ENCODE assay signal across 33 cellular contexts in the genomic region with DNA sequence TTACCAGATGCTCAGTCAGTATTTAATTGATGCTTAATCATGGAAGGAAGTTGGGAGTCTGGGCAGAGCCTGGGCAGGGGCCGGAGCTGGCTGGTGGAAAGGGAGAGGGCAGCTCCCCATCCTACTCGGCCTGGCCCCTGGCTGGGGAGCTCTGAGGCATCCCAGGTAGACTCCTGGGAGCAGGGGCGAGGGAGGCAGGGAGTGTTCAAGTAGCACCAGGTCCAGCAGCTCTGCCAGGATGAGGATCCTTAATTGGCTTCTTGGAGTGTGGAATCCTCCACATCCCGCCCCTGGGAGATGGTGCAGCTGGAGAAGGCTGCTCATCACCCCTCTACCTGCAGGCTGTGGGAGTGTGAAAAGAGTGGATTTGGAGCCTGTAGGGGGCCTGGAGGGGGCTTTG. TPM values are rescaled to one million over a fixed set of nuclear protein-coding genes. Genes with fewer than 3 reads are reported as not detected.
"Had no signal": no experiment of that assay in that cellular context is flagged by ENCODE, and none has a peak within 500 bp of the region (broad histone marks: within the 10 kb centered on the region; RNA-seq: fewer than 3 reads in every experiment).

No MANE protein-coding gene starts in this region.

- ATAC-seq: activated CD8-positive, alpha-beta T cell treated with anti-CD3 and anti-CD28 coated beads, Interleukin-2, amount 10 ng/mL, durations not matched to agents 7 days and 5 days; activated naive CD4-positive, alpha-beta T cell treated with anti-CD3 and anti-CD28 coated beads, Interleukin-2, amount 50 U/mL, for 72 hours; body of pancreas had no signal

- H3K4me1 ChIP-seq: adrenal gland, body of pancreas, breast epithelium, Peyer's patch, SJSA1 had no signal

- DNase-seq: activated CD4-positive, alpha-beta T cell treated with anti-CD3 and anti-CD28 coated beads, Interleukin-2, amount 10 ng/mL, durations not matched to agents 24 days and 14 days; activated CD4-positive, alpha-beta T cell treated with anti-CD3 and anti-CD28 coated beads, Interleukin-2, amount 50 U/mL, for 4 hours; activated CD8-positive, alpha-beta T cell treated with anti-CD3 and anti-CD28 coated beads, Interleukin-2, amount 10 ng/mL, durations not matched to agents 7 days and 5 days; activated gamma-delta T cell; activated naive CD4-positive, alpha-beta T cell treated with anti-CD3 and anti-CD28 coated beads for 36 hours; activated T-cell treated with anti-CD3 and anti-CD28 coated beads, Interleukin-2, amount 50 U/mL, for 24 hours; adrenal gland; body of pancreas; Karpas-422; NCI-H1048; NCI-H1105 treated with DMSO at 0.1 percent for 48 hours; NCI-H1436; NCI-H1694; NCI-H1930; NCI-H2081 treated with DMSO at 0.1 percent for 48 hours; NCI-H446 treated with DMSO at 0.1 percent for 48 hours; NCI-H524; NCI-H69; NCI-H82; PC-3; Peyer's patch; RPMI8226; SHP77 treated with DMSO at 0.1 percent for 48 hours; SK-N-SH had no signal

- H3K27ac ChIP-seq: adrenal gland, body of pancreas, breast epithelium, Peyer's patch, SJSA1 had no signal

- H3K9me3 Mint-ChIP-seq: activated CD4-positive, alpha-beta T cell treated with anti-CD3 and anti-CD28 coated beads, Interleukin-2, amount 10 ng/mL, durations not matched to agents 24 days and 14 days; activated naive CD4-positive, alpha-beta T cell treated with anti-CD3 and anti-CD28 coated beads for 36 hours; activated naive CD4-positive, alpha-beta T cell treated with anti-CD3 and anti-CD28 coated beads, Interleukin-2, amount 50 U/mL, for 72 hours; activated T-cell treated with anti-CD3 and anti-CD28 coated beads, Interleukin-2, amount 50 U/mL, for 24 hours; activated T-helper 2 cell treated with anti-CD3 and anti-CD28 coated beads, Interferon-gamma antibody, Interleukin-2, Interleukin-4, amounts not matched to agents 10 μg/mL and 5 μg/mL and 100 μg/mL, durations not matched to agents 14 hours and 24 hours and 36 hours; T-helper 1 cell treated with Interleukin-12 subunit alpha and Interleukin-12 subunit beta and Interleukin-4 antibody, amounts not matched to agents 30 μg/mL and 1 μg/mL, for 36 hours; T-helper 2 cell treated with Interferon-gamma antibody and Interleukin-4, amounts not matched to agents 5 μg/mL and 100 μg/mL, for 36 hours had no signal

- H3K9me3 ChIP-seq: adrenal gland, body of pancreas, breast epithelium, Peyer's patch, SJSA1, SK-N-SH had no signal

- H3K4me3 ChIP-seq: adrenal gland, body of pancreas, breast epithelium, Peyer's patch, SJSA1 had no signal

- H3K36me3 ChIP-seq: adrenal gland, breast epithelium, Peyer's patch, SJSA1 had no signal

- H3K36me3 Mint-ChIP-seq: activated naive CD4-positive, alpha-beta T cell treated with anti-CD3 and anti-CD28 coated beads, Interleukin-2, amount 50 U/mL, for 72 hours had no signal

- H3K27ac Mint-ChIP-seq: activated CD4-positive, alpha-beta T cell treated with anti-CD3 and anti-CD28 coated beads, Interleukin-2, amount 10 ng/mL, durations not matched to agents 24 days and 14 days; activated CD8-positive, alpha-beta T cell treated with anti-CD3 and anti-CD28 coated beads, Interleukin-2, amount 10 ng/mL, durations not matched to agents 7 days and 5 days; activated naive CD4-positive, alpha-beta T cell treated with anti-CD3 and anti-CD28 coated beads for 36 hours; activated naive CD4-positive, alpha-beta T cell treated with anti-CD3 and anti-CD28 coated beads, Interleukin-2, amount 50 U/mL, for 72 hours; activated T-cell treated with anti-CD3 and anti-CD28 coated beads, Interleukin-2, amount 50 U/mL, for 24 hours; activated T-helper 2 cell treated with anti-CD3 and anti-CD28 coated beads, Interferon-gamma antibody, Interleukin-2, Interleukin-4, amounts not matched to agents 10 μg/mL and 5 μg/mL and 100 μg/mL, durations not matched to agents 14 hours and 24 hours and 36 hours; T-helper 1 cell treated with Interleukin-12 subunit alpha and Interleukin-12 subunit beta and Interleukin-4 antibody, amounts not matched to agents 30 μg/mL and 1 μg/mL, for 36 hours; T-helper 2 cell treated with Interferon-gamma antibody and Interleukin-4, amounts not matched to agents 5 μg/mL and 100 μg/mL, for 36 hours had no signal

- H3K27me3 ChIP-seq: body of pancreas, breast epithelium had no signal

- H3K4me3 Mint-ChIP-seq: activated CD4-positive, alpha-beta T cell treated with anti-CD3 and anti-CD28 coated beads, Interleukin-2, amount 10 ng/mL, durations not matched to agents 24 days and 14 days; activated CD8-positive, alpha-beta T cell treated with anti-CD3 and anti-CD28 coated beads, Interleukin-2, amount 10 ng/mL, durations not matched to agents 7 days and 5 days; activated naive CD4-positive, alpha-beta T cell treated with anti-CD3 and anti-CD28 coated beads for 36 hours; activated T-cell treated with anti-CD3 and anti-CD28 coated beads, Interleukin-2, amount 50 U/mL, for 24 hours; T-helper 1 cell treated with Interleukin-12 subunit alpha and Interleukin-12 subunit beta and Interleukin-4 antibody, amounts not matched to agents 30 μg/mL and 1 μg/mL, for 36 hours; T-helper 2 cell treated with Interferon-gamma antibody and Interleukin-4, amounts not matched to agents 5 μg/mL and 100 μg/mL, for 36 hours had no signal

RNA-seq across cellular contexts. Expression of gene SYNDIG1L, which starts 30.9 kb away (rescaled TPM):
- total RNA-seq: activated CD4-positive, alpha-beta T cell treated with anti-CD3 and anti-CD28 coated beads, Interleukin-2, amount 10 ng/mL, durations not matched to agents 24 days and 14 days; activated CD8-positive, alpha-beta T cell treated with anti-CD3 and anti-CD28 coated beads, Interleukin-2, amount 10 ng/mL, durations not matched to agents 7 days and 5 days; activated naive CD4-positive, alpha-beta T cell treated with anti-CD3 and anti-CD28 coated beads for 36 hours; activated naive CD4-positive, alpha-beta T cell treated with anti-CD3 and anti-CD28 coated beads, Interleukin-2, amount 50 U/mL, for 72 hours; activated T-helper 2 cell treated with anti-CD3 and anti-CD28 coated beads, Interferon-gamma antibody, Interleukin-2, Interleukin-4, amounts not matched to agents 10 μg/mL and 5 μg/mL and 100 μg/mL, durations not matched to agents 14 hours and 24 hours and 36 hours; astrocyte; cardiac septum; MCF 10A; PC-3; SJSA1 had no signal

RNA-seq across cellular contexts. Expression of gene VRTN, which starts 46.8 kb away (rescaled TPM):
- total RNA-seq: activated CD4-positive, alpha-beta T cell treated with anti-CD3 and anti-CD28 coated beads, Interleukin-2, amount 10 ng/mL, durations not matched to agents 24 days and 14 days; activated CD8-positive, alpha-beta T cell treated with anti-CD3 and anti-CD28 coated beads, Interleukin-2, amount 10 ng/mL, durations not matched to agents 7 days and 5 days; activated naive CD4-positive, alpha-beta T cell treated with anti-CD3 and anti-CD28 coated beads for 36 hours; activated naive CD4-positive, alpha-beta T cell treated with anti-CD3 and anti-CD28 coated beads, Interleukin-2, amount 50 U/mL, for 72 hours; activated T-helper 2 cell treated with anti-CD3 and anti-CD28 coated beads, Interferon-gamma antibody, Interleukin-2, Interleukin-4, amounts not matched to agents 10 μg/mL and 5 μg/mL and 100 μg/mL, durations not matched to agents 14 hours and 24 hours and 36 hours; body of pancreas; breast epithelium; cardiac septum; MCF 10A; PC-3; SJSA1 had no signal
